ENCODE assay signal across 10 cellular contexts in the genomic region with DNA sequence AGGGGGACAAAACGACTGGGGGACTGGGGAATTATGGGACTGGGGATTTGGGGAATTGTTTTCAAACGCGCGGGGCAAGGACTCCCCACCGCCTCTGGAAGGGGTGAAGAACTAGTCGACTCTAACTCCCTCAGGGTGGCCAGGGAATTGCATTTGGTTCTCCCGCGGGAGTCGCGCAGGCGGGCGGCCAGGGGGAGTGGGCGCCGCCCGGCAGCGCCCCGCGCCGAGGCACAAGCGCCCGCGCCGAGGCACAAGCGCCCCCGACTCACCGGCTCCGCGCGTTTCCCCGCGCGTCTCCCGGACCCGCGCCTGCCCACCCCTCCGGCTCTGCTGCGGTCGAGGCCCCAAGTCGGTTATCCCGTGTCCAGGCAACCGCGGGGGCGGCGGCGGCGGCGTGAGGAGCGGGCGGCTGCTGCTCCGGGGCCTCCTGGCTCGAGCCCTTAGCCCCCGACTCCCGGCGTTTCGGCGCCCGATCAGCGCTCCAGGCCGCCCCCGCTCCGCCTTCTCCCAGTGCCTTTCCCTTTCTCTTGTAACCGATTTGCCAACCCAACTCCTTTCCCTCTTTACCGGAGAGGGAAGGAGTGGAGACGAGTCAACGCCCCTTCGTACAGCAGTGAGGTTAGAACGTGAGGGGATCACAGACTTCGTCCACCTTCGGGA. TPM values are rescaled to one million over a fixed set of nuclear protein-coding genes. Genes with fewer than 3 reads are reported as not detected.
DNase-seq lines count a peak whose midpoint lies in the region; ATAC-seq and TF ChIP-seq lines count a peak whose summit lies in the region.
"Had no signal": no experiment of that assay in that cellular context is flagged by ENCODE, and none has a peak within 500 bp of the region (broad histone marks: within the 10 kb centered on the region; RNA-seq: fewer than 3 reads in every experiment).

A gene with protein sequence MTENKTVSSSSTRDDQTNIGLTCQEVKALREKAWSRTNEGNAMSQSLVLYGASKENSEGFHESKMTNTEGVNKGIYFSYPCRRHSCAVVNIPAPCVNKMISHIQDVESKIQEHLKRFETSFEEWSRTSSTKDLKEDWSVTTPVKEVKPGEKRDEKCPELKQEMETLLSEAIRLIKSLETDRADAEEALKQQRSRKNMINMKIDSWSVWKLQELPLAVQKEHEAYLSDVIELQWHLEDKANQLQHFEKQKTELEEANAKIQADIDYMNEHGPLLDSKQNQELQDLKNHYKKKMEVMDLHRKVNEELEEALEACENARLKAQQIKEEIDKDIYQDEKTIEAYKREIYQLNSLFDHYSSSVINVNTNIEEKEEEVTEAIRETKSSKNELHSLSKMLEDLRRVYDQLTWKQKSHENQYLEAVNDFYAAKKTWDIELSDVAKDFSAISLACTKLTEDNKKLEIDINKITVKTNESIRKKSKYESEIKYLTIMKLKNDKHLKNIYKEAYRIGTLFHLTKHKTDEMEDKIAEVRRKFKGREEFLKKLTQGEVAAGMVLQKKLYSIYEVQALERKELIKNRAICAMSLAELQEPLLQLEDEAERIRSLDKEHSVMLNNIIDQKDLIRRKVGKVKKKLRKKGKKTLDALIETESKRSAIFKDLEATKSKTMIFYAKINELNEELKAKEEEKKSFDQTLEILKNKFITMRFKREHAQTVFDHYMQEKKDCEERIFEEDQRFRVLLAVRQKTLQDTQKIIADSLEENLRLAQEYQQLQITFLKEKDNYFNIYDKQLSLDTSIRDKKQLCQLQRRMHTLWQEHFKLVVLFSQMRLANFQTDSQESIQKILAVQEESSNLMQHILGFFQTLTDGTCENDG (minus strand): TSS at position 338 of the 660 bp plus-strand sequence. CDS start 28,633 bp downstream, outside the sequence.

- no peaks in the 10 kb centered on the region for H3K9me3 ChIP-seq in muscle layer of duodenum (ENCODE audit: control insufficient read depth in 1 of 2, low read length in 2 of 2)
- H3K9me3 ChIP-seq in CD4-positive, alpha-beta memory T cell (ENCODE audit: control insufficient read depth in 1 of 2, low read length in 2 of 2): no peaks in the 10 kb centered on the region

- peaks cover 0 to 5% of the 10 kb centered on the region in 2 donors for H3K4me1 ChIP-seq in muscle layer of duodenum (ENCODE audit: control insufficient read depth in 1 of 2, insufficient read depth in 2 of 2, low read length in 2 of 2)
- no peaks in the 10 kb centered on the region for H3K4me1 ChIP-seq in CD4-positive, alpha-beta memory T cell (ENCODE audit: insufficient read depth, low read length)

- H3K9me3 Mint-ChIP-seq in CD4-positive, alpha-beta memory T cell: peaks cover 0 to 20% (median 8%) of the 10 kb centered on the region in 8 donors

- no peak for ATAC-seq in GM21367 (IDR thresholded peaks at IDR 0.05; ENCODE audit: unreplicated experiment)

- no peak for TF ChIP-seq CTCF in epithelial cell of proximal tubule (conservative IDR thresholded peaks at IDR 0.05; ENCODE audit: low read depth, low read length)

- H3K36me3 ChIP-seq in muscle layer of duodenum (ENCODE audit: control insufficient read depth in 1 of 2, insufficient read depth in 2 of 2, low read length in 2 of 2): no peaks in the 10 kb centered on the region
- no peaks in the 10 kb centered on the region for H3K36me3 ChIP-seq in CD4-positive, alpha-beta memory T cell (ENCODE audit: insufficient read depth, low read length)

- no peak within 1 kb of the TSS for H3K27ac ChIP-seq in muscle layer of duodenum (ENCODE audit: low read length)
- H3K27ac ChIP-seq in CD4-positive, alpha-beta memory T cell (ENCODE audit: low read depth, low read length): no peak within 1 kb of the TSS

- peaks cover 0 to 3% (median 0%) of the 10 kb centered on the region in 4 donors for H3K4me1 Mint-ChIP-seq in CD4-positive, alpha-beta memory T cell

- no peaks in the 10 kb centered on the region for H3K36me3 Mint-ChIP-seq in CD4-positive, alpha-beta memory T cell

- no peak within 1 kb of the TSS for H3K4me3 Mint-ChIP-seq in CD4-positive, alpha-beta memory T cell

- intact Hi-C loops in CD4-positive, alpha-beta memory T cell (cut with micrococcal nuclease): no loop called here

- peaks cover 3 to 5% of the 10 kb centered on the region in 2 donors for H3K27me3 Mint-ChIP-seq in CD4-positive, alpha-beta memory T cell

- CTCF ChIA-PET in CD4-positive, alpha-beta memory T cell (lab: Charles Lee; ENCODE audit: partially characterized antibody): no interaction called here

- peak; percentile 8 for DNase-seq in AG08396 (ENCODE audit: low spot score)
- peak; percentile 60 for DNase-seq in NCI-H2171 treated with DMSO at 0.1 percent for 48 hours (lab: John Stamatoyannopoulos, UW)
- DNase-seq in epithelial cell of proximal tubule (ENCODE audit: low read depth): no peak
- DNase-seq in activated CD8-positive, alpha-beta memory T cell treated with anti-CD3 and anti-CD28 coated beads for 24 hours: no peak
- DNase-seq in CD4-positive, alpha-beta memory T cell: no peak
- DNase-seq in stimulated activated CD4-positive, alpha-beta T cell treated with anti-CD3 and anti-CD28 coated beads, Interleukin-4, amount 100 ng/mL, for 1 hour: no peak

- H3K27me3 ChIP-seq in muscle layer of duodenum (ENCODE audit: low read depth, low read length): no peaks in the 10 kb centered on the region
- no peaks in the 10 kb centered on the region for H3K27me3 ChIP-seq in CD4-positive, alpha-beta memory T cell (ENCODE audit: insufficient read depth, low read length)

- H3K27ac Mint-ChIP-seq in CD4-positive, alpha-beta memory T cell: no peak within 1 kb of the TSS

- H3K4me3 ChIP-seq in epithelial cell of proximal tubule (ENCODE audit: low read depth, low read length) (peak within 1 kb of the TSS; percentile 52), muscle layer of duodenum (ENCODE audit: low read depth in 1 of 2, low read length in 2 of 2) (peak within 1 kb of the TSS; percentile 24 to 64)
- H3K4me3 ChIP-seq in CD4-positive, alpha-beta memory T cell (ENCODE audit: low read length in 2 of 2): no peak within 1 kb of the TSS

- POLR2A ChIA-PET in CD4-positive, alpha-beta memory T cell (lab: Charles Lee; ENCODE audit: partially characterized antibody): no interaction called here

RNA-seq across cellular contexts. Expression of the gene that starts here (rescaled TPM):
- total RNA-seq in epithelial cell of proximal tubule: 0.58 TPM in 1 of 2 replicates, not detected in the other
- not detected for total RNA-seq in CD4-positive, alpha-beta memory T cell
- polyA plus RNA-seq in CD4-positive, alpha-beta memory T cell: not detected
- total RNA-seq: pulmonary artery endothelial cell; T-helper 1 cell treated with Interleukin-12 subunit alpha and Interleukin-12 subunit beta and Interleukin-4 antibody, amounts not matched to agents 30 ng/mL and 1 ng/mL, for 36 hours had no signal

Comparison
In these comparisons a context has a peak if more than half of its experiments do, and no peak if none do; other contexts are left out.
1. DNase-seq: peak in AG08396 (single experiment) and NCI-H2171 treated with DMSO at 0.1 percent for 48 hours (single experiment); none in epithelial cell of proximal tubule (single experiment), activated CD8-positive, alpha-beta memory T cell treated with anti-CD3 and anti-CD28 coated beads for 24 hours (single experiment), CD4-positive, alpha-beta memory T cell (0 of 5) and stimulated activated CD4-positive, alpha-beta T cell treated with anti-CD3 and anti-CD28 coated beads, Interleukin-4, amount 100 ng/mL, for 1 hour (single experiment).
2. H3K4me3 ChIP-seq: peak in epithelial cell of proximal tubule (single experiment) and muscle layer of duodenum (2 of 2); none in CD4-positive, alpha-beta memory T cell (0 of 2).